Comparison of ENCODE assay signal across 8 cellular contexts in genomic region chr1:234610582-234611152, GRCh38. TPM values are rescaled to one million over a fixed set of nuclear protein-coding genes. Genes with fewer than 3 reads are reported as not detected.
A peak's percentile ranks its signal among the peaks of the same experiment; 100 is the strongest.
DNase-seq lines count a peak whose midpoint lies in the region; ATAC-seq and TF ChIP-seq lines count a peak whose summit lies in the region.

No MANE protein-coding gene starts in this region.

- POLR2A ChIA-PET in Panc1 (lab: Charles Lee), result interaction anchor here (0.5 to 3.7 kb wide), 10 partner anchors 91 to 483 kb away, joined by 3 to 38 read pairs (median 4); no protein-coding TSS in a partner anchor

- peaks cover 12% of the 10 kb centered on the region for H4K20me1 ChIP-seq in KMS-11 (ENCODE audit: insufficient read depth)

- H3K9ac ChIP-seq in KMS-11 (peak overlapping the region; percentile 93), muscle layer of colon (ENCODE audit: low read length) (peak overlapping the region; percentile 97)

- DNase-seq in DMS79 treated with DMSO at 0.1 percent for 48 hours (lab: John Stamatoyannopoulos, UW) (peak; percentile 80), Panc1 (ENCODE audit: low read depth, low spot score) (no peak)
- peak; percentile 95 for DNase-seq in activated T-cell treated with anti-CD3 and anti-CD28 coated beads, Interleukin-2, amount 50 U/mL, for 48 hours
- DNase-seq in stimulated activated CD8-positive, alpha-beta memory T cell treated with anti-CD3 and anti-CD28 coated beads, Interleukin-7, amount 100 ng/mL, for 4 hours (ENCODE audit: low read depth in 2 of 2), result peak; percentile 84 to 91

- ATAC-seq in GM21737 (IDR thresholded peaks at IDR 0.05; ENCODE audit: unreplicated experiment) (peak; percentile 36), Panc1 (peak; percentile 67)

- peaks cover 38% of the 10 kb centered on the region for H3K4me1 ChIP-seq in KMS-11 (ENCODE audit: low read depth, poor library complexity, severe bottlenecking)
- H3K4me1 ChIP-seq in Panc1 (ENCODE audit: control insufficient read depth, insufficient read depth, low read length), result peaks cover 43% of the 10 kb centered on the region
- H3K4me1 ChIP-seq in esophagus (ENCODE audit: control insufficient read depth in 2 of 2, insufficient read depth in 2 of 2, low read length in 1 of 2), result peaks cover 0 to 3% of the 10 kb centered on the region in 2 donors
- peaks cover 34% of the 10 kb centered on the region for H3K4me1 ChIP-seq in muscle layer of colon (ENCODE audit: insufficient read depth, low read length)

- TF ChIP-seq CTCF in KMS-11 (conservative IDR thresholded peaks at IDR 0.05; ENCODE audit: low read depth, low read length) (no peak), Panc1 (IDR thresholded peaks at IDR 0.05) (no peak)

- intact Hi-C loops in Panc1 (cut with micrococcal nuclease; ENCODE audit: unreplicated experiment), result loop anchor here (5.0 to 10.0 kb wide), 4 partner anchors 264 to 482 kb away; no protein-coding TSS in a partner anchor

- H3K27ac ChIP-seq in KMS-11 (peak overlapping the region; percentile 95), Panc1 (ENCODE audit: low read length) (peak overlapping the region; percentile 100), esophagus (ENCODE audit: low read depth in 2 of 2, low read length in 1 of 2) (peak overlapping the region; percentile 100), muscle layer of colon (ENCODE audit: low read depth, low read length) (peak overlapping the region; percentile 99)

- CTCF ChIA-PET in Panc1 (lab: Charles Lee), result interaction anchor here (0.7 kb wide), 1 partner anchor 103 kb away, joined by 4 read pairs; no protein-coding TSS in a partner anchor

- H3K9me3 ChIP-seq in Panc1 (ENCODE audit: control insufficient read depth, insufficient read depth, low read depth, low read length) (no peaks in the 10 kb centered on the region), esophagus (ENCODE audit: control insufficient read depth in 2 of 2, insufficient read depth in 1 of 2, low read depth in 1 of 2, low read length in 1 of 2) (peaks cover 0 to 2% of the 10 kb centered on the region in 2 donors), muscle layer of colon (ENCODE audit: low read length) (no peaks in the 10 kb centered on the region)

- peaks cover 5% of the 10 kb centered on the region for H3K36me3 ChIP-seq in KMS-11 (ENCODE audit: insufficient read depth)
- peaks cover 17% of the 10 kb centered on the region for H3K36me3 ChIP-seq in Panc1 (ENCODE audit: control insufficient read depth, insufficient read depth, low read length)
- H3K36me3 ChIP-seq in esophagus (ENCODE audit: control insufficient read depth in 2 of 2, insufficient read depth in 2 of 2, low read length in 1 of 2), result peaks cover 0 to 11% of the 10 kb centered on the region in 2 donors
- H3K36me3 ChIP-seq in muscle layer of colon (ENCODE audit: insufficient read depth, low read length), result peaks cover 24% of the 10 kb centered on the region

- peaks cover 31% of the 10 kb centered on the region for H3K79me2 ChIP-seq in KMS-11 (ENCODE audit: insufficient read depth, low read depth)

- no TSS peak for BruUV-seq in Panc1 (replicated peaks; lab: Mats Ljungman, UMichigan)

- in situ Hi-C loops in Panc1 (cut with HindIII; ENCODE audit: low pct_unique_long_range_greater_than_20kb, low sequenced_read_pairs), result loop anchor here (25.0 kb wide), 1 partner anchor 352 kb away; no protein-coding TSS in a partner anchor

- peak overlapping the region; percentile 79 for H3K4me2 ChIP-seq in KMS-11

- 0 to 1% methylated on average over 63 to 65 of the region's 65 CpGs for WGBS in esophagus, 2 donors

- peak overlapping the region; percentile 77 for H2AFZ ChIP-seq in KMS-11 (ENCODE audit: low read depth)

- H3K27me3 ChIP-seq in KMS-11 (ENCODE audit: insufficient read depth, low read depth) (no peaks in the 10 kb centered on the region), Panc1 (ENCODE audit: control insufficient read depth, insufficient read depth, low read length) (no peaks in the 10 kb centered on the region), esophagus (ENCODE audit: control insufficient read depth in 1 of 2, insufficient read depth in 2 of 2, low read length in 2 of 2) (no peaks in the 10 kb centered on the region), muscle layer of colon (ENCODE audit: control insufficient read depth in 1 of 2, insufficient read depth in 2 of 2, low read length in 2 of 2) (no peaks in the 10 kb centered on the region)

- peak overlapping the region; percentile 82 for H3K4me3 ChIP-seq in KMS-11 (IDR thresholded peaks at IDR 0.05; ENCODE audit: insufficient read depth, low read depth, low read length)
- peak overlapping the region; percentile 54 to 74 for H3K4me3 ChIP-seq in Panc1 (ENCODE audit: low read depth in 2 of 2, low read length in 2 of 2)
- H3K4me3 ChIP-seq in esophagus (ENCODE audit: low read depth in 1 of 2, low read length in 2 of 2), result peak overlapping the region; percentile 60 to 97
- H3K4me3 ChIP-seq in muscle layer of colon (ENCODE audit: low read depth in 1 of 2, low read length in 2 of 2), result peak overlapping the region; percentile 58 to 77

RNA-seq across cellular contexts. Expression of gene IRF2BP2, which starts 0.7 kb away (rescaled TPM):
- total RNA-seq in Panc1 (2021; ENCODE audit: unreplicated experiment), result 187 TPM
- polyA plus RNA-seq in Panc1 (2012; ENCODE audit: insufficient read length), result 155 TPM
- polyA plus RNA-seq in esophagus, result 10 to 100 TPM; 48.8 to 68.5 TPM
